ENCODE assay signal across 7 cellular contexts in the genomic region with DNA sequence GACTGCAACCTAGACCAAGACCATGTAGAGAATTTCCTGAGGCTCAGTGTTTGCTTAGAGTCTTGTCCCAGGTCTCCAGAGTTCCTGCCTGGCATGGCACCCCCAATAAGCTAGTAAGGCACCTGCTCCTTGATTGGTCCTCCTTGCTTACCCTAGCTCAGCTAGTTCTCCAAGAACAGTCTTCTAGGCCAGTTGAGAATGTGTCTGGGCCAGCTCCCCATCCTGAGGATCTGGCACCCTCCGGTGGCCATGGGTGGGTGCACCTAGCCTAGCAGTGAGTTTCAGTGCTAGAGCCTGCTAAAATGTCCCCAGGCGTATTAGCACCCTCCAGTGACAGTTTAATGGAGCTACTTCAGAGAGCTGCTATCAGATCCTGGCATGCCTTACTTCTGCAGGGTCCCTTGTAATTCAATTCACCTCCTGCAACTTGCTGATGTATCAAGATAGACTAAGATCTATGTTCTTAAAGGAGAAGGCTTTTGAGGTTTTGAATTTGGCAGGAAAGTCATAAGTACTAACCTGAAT. TPM values are rescaled to one million over a fixed set of nuclear protein-coding genes. Genes with fewer than 3 reads are reported as not detected.
DNase-seq lines count a peak whose midpoint lies in the region; ATAC-seq and TF ChIP-seq lines count a peak whose summit lies in the region.

No MANE protein-coding gene starts in this region.

- H3K56ac ChIP-seq in IMR-90 (ENCODE audit: extremely low read depth, insufficient read depth, low read length): no peak overlapping the region

- peak overlapping the region; percentile 1 for H2AFZ ChIP-seq in IMR-90 (replicated peaks; ENCODE audit: low read length, poor library complexity)

- no peak overlapping the region for H2AK9ac ChIP-seq in IMR-90 (replicated peaks; ENCODE audit: low read depth, low read length, poor library complexity)

- no peak overlapping the region for H4K91ac ChIP-seq in IMR-90 (ENCODE audit: insufficient read depth, low read depth, low read length)

- in situ Hi-C loops in IMR-90 (cut with MboI; ENCODE audit: low sequenced_read_pairs): no loop called here

- WGBS in IMR-90 (ENCODE audit: extremely low coverage in 2 of 2, insufficient read length in 1 of 2), 2 experiments: 30% methylated on average over 2 of the region's 2 CpGs; no CpG with 5 or more reads in 1 of the 2 experiments
- WGBS in iPS DF 6.9 (ENCODE audit: insufficient coverage, insufficient read length): no CpG with 5 or more reads among the region's 2 CpGs

- intact Hi-C loops in IMR-90 (cut with micrococcal nuclease): no loop called here

- POLR2A ChIA-PET in IMR-90 (lab: Charles Lee; ENCODE audit: unreplicated experiment): no interaction called here

- dilution Hi-C loops in IMR-90 (cut with HindIII; ENCODE audit: low sequenced_read_pairs, unreplicated experiment): no loop called here

- no peak overlapping the region for H3K18ac ChIP-seq in IMR-90 (ENCODE audit: low read depth, low read length)

- no peak overlapping the region for H2BK15ac ChIP-seq in IMR-90 (ENCODE audit: low read depth, low read length)

- peak; percentile 79 for TF ChIP-seq RAD21 in IMR-90 (IDR thresholded peaks at IDR 0.05; ENCODE audit: low read length)

- H3K9me1 ChIP-seq in IMR-90 (ENCODE audit: insufficient read depth, low read length): no peaks in the 10 kb centered on the region

- H3K9ac ChIP-seq in IMR-90 (ENCODE audit: low read depth, low read length): no peak overlapping the region

- CTCF ChIA-PET in IMR-90 (lab: Yijun Ruan, JAX): interaction anchor here (0.6 to 1.7 kb wide), 7 partner anchors 8 to 234 kb away, joined by 3 to 9 read pairs (median 3); no protein-coding TSS in a partner anchor

- H3K27me3 ChIP-seq in IMR-90 (ENCODE audit: control insufficient read depth, insufficient read depth, low read length): peaks cover 18% of the 10 kb centered on the region
- H3K27me3 ChIP-seq in iPS DF 6.9 (ENCODE audit: control insufficient read depth, insufficient read depth, low read length): no peaks in the 10 kb centered on the region

- no peaks in the 10 kb centered on the region for H4K20me1 ChIP-seq in IMR-90 (ENCODE audit: insufficient read depth, low read length)

- TF ChIP-seq CTCF in GM12864 (IDR thresholded peaks at IDR 0.05; ENCODE audit: low read depth, low read length, missing control alignments) (peak; percentile 96), IMR-90 (conservative IDR thresholded peaks at IDR 0.05; ENCODE audit: low read depth, low read length) (peak; percentile 65)

- DNase-seq in GM12864 (ENCODE audit: low read depth): peak; percentile 84
- peak; percentile 60 for DNase-seq in IMR-90
- peak; percentile 71 for DNase-seq in RPMI7951 (ENCODE audit: low read depth)
- DNase-seq in activated effector memory CD4-positive, alpha-beta T cell treated with Interleukin-2 at 50 U/mL for 16 hours: peak; percentile 9
- DNase-seq in iPS DF 6.9 (ENCODE audit: low read depth, low spot score): peak; percentile 61
- DNase-seq in stimulated activated CD8-positive, alpha-beta memory T cell treated with anti-CD3 and anti-CD28 coated beads, Interleukin-15, amount 100 ng/mL, for 4 hours (ENCODE audit: low read depth in 2 of 2): peak; percentile 1 to 2

- no peak overlapping the region for H4K5ac ChIP-seq in IMR-90 (ENCODE audit: low read depth, low read length)

- no peak for TF ChIP-seq POLR2A in IMR-90 (IDR thresholded peaks at IDR 0.05; ENCODE audit: low read depth, low read length)

- H3K4me3 ChIP-seq in GM12864 (ENCODE audit: low read depth, low read length) (no peak overlapping the region), IMR-90 (ENCODE audit: insufficient read depth, low read depth, low read length) (no peak overlapping the region), iPS DF 6.9 (ENCODE audit: low read length) (no peak overlapping the region)

- H3K4me1 ChIP-seq in IMR-90 (ENCODE audit: control insufficient read depth, insufficient read depth, low read length) (no peaks in the 10 kb centered on the region), iPS DF 6.9 (ENCODE audit: control insufficient read depth, insufficient read depth, low read length) (peaks cover 4% of the 10 kb centered on the region; the same call in 1 of the 2 replicates)

- no peak overlapping the region for H2AK5ac ChIP-seq in IMR-90 (ENCODE audit: low read depth, low read length)

- no peak overlapping the region for H3K14ac ChIP-seq in IMR-90 (replicated peaks; ENCODE audit: low read depth, low read length)

- ATAC-seq in GM21737 (IDR thresholded peaks at IDR 0.05; ENCODE audit: unreplicated experiment): peak; percentile 98
- peak; percentile 75 for ATAC-seq in IMR-90 (ENCODE audit: low read depth)

- no peak overlapping the region for H4K8ac ChIP-seq in IMR-90 (ENCODE audit: low read depth in 2 of 2, low read length in 2 of 2)

- H3K36me3 ChIP-seq in IMR-90 (ENCODE audit: control insufficient read depth, insufficient read depth, low read length): no peaks in the 10 kb centered on the region
- no peaks in the 10 kb centered on the region for H3K36me3 ChIP-seq in iPS DF 6.9 (ENCODE audit: control insufficient read depth, insufficient read depth, low read length)

- no peak overlapping the region for H3K4ac ChIP-seq in IMR-90 (ENCODE audit: low read depth, low read length)

- no TSS peak for BruUV-seq in IMR-90 (replicated peaks; lab: Mats Ljungman, UMichigan)

- H3K9me3 ChIP-seq in IMR-90 (ENCODE audit: control insufficient read depth, insufficient read depth, low read length) (no peaks in the 10 kb centered on the region), iPS DF 6.9 (ENCODE audit: control insufficient read depth, insufficient read depth, low read length) (no peaks in the 10 kb centered on the region)

- no peaks in the 10 kb centered on the region for H3K79me1 ChIP-seq in IMR-90 (ENCODE audit: low read depth in 1 of 2, low read length in 2 of 2)

- H3K27ac ChIP-seq in IMR-90 (ENCODE audit: insufficient read depth, low read length): no peak overlapping the region
- no peak overlapping the region for H3K27ac ChIP-seq in iPS DF 6.9 (ENCODE audit: low read length)

- H3K4me2 ChIP-seq in IMR-90 (ENCODE audit: low read depth, low read length): no peak overlapping the region

- no peak overlapping the region for H2BK20ac ChIP-seq in IMR-90 (ENCODE audit: low read depth, low read length)

- H3K23ac ChIP-seq in IMR-90 (ENCODE audit: low read depth, low read length): no peak overlapping the region

- no peak overlapping the region for H2BK5ac ChIP-seq in IMR-90 (ENCODE audit: low read depth, low read length, poor library complexity, severe bottlenecking)

- no peak overlapping the region for H2BK120ac ChIP-seq in IMR-90 (ENCODE audit: low read depth, low read length)

TF ChIP-seq in IMR-90, 13 proteins besides CTCF, POLR2A, EP300 and RAD21:
- no peak for TF ChIP-seq USF2 (IDR thresholded peaks at IDR 0.05; ENCODE audit: low read depth, low read length)
- TF ChIP-seq SMC3 (IDR thresholded peaks at IDR 0.05; ENCODE audit: low read depth, low read length): peak; percentile 61
- no peak for TF ChIP-seq MXI1 (IDR thresholded peaks at IDR 0.05; ENCODE audit: borderline replicate concordance, low read depth, low read length)
TF ChIP-seq in IMR-90: peak in this region for 1.

RNA-seq across cellular contexts. Expression of gene MED13, which starts 44.4 kb away (rescaled TPM):
- 51.1 and 67.2 TPM in 2 replicates for total RNA-seq in IMR-90 (2012; rRNA removed)
- 7.1 and 9.7 TPM in 2 replicates for polyA plus RNA-seq in IMR-90 (2012; rRNA removed)
- polyA plus RNA-seq in IMR-90 (2012; cell fraction: cytosol; rRNA removed): 1.5 and 3.2 TPM in 2 replicates
- polyA plus RNA-seq in IMR-90 (2012; cell fraction: nucleus; rRNA removed; ENCODE audit: low replicate concordance): 2.9 and 17.1 TPM in 2 replicates
- total RNA-seq in RPMI7951 (2014; rRNA removed; shearing (Covaris generic)): 17.9 and 25.4 TPM in 2 replicates

Comparison
In these comparisons a context has a peak if more than half of its experiments do, and no peak if none do; other contexts are left out.
1. DNase-seq: peak in every context shown above with its lines; median percentile 84 in GM12864; 71 in RPMI7951; 61 in iPS DF 6.9; 60 in IMR-90; 9 in activated effector memory CD4-positive, alpha-beta T cell treated with Interleukin-2 at 50 U/mL for 16 hours; 2 in stimulated activated CD8-positive, alpha-beta memory T cell treated with anti-CD3 and anti-CD28 coated beads, Interleukin-15, amount 100 ng/mL, for 4 hours.